ENCODE assay signal across 1 cellular context in the genomic region with DNA sequence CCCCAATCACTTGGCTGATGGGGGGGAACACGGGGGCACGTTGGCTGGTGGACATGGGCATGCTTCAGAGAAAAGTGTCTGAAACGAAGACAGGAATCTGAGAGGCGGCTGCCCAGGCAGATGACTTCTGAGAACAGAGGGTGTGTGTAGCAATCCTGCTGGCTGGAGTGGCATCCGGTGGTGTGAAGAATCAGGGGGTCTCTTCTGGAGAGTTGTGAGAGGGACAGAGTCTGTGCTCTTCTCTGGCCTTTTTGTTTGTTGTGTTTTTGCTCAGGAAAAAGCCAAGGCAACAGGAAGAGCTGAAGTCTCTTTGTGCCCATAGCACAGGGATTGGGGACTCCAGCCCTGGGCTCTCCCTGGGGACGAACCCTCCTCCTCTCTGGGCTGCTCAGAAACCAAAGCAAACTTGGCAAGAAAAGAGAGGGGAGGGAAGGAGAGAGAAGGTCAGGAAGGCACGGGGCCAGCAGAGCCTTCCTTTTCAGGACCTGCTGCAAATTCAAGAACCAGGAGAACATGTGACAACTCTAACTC.
TF ChIP-seq lines count a peak whose summit lies in the region.

No MANE protein-coding gene starts in this region.

TF ChIP-seq in WTC11, 78 proteins besides CTCF, POLR2A, EP300 and RAD21 (continued from another document):
- TF ChIP-seq, protein P1, sequence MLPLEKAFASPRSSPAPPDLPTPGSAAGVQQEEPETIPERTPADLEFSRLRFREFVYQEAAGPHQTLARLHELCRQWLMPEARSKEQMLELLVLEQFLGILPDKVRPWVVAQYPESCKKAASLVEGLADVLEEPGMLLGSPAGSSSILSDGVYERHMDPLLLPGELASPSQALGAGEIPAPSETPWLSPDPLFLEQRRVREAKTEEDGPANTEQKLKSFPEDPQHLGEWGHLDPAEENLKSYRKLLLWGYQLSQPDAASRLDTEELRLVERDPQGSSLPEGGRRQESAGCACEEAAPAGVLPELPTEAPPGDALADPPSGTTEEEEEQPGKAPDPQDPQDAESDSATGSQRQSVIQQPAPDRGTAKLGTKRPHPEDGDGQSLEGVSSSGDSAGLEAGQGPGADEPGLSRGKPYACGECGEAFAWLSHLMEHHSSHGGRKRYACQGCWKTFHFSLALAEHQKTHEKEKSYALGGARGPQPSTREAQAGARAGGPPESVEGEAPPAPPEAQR (CRISPR knock-in tag; IDR thresholded peaks at IDR 0.05), result no peak
- TF ChIP-seq FOXK1 (CRISPR knock-in tag; IDR thresholded peaks at IDR 0.05) (no peak), NFATC4 (CRISPR knock-in tag; IDR thresholded peaks at IDR 0.05) (no peak)
